ENCODE assay signal across 8 cellular contexts in genomic region chr3:186617038-186617934, GRCh38. TPM values are rescaled to one million over a fixed set of nuclear protein-coding genes. Genes with fewer than 3 reads are reported as not detected.
DNase-seq lines count a peak whose midpoint lies in the region; ATAC-seq and TF ChIP-seq lines count a peak whose summit lies in the region.

No MANE protein-coding gene starts in this region.

- peak overlapping the region; percentile 63 for H3K27ac Mint-ChIP-seq in activated naive CD8-positive, alpha-beta T cell treated with anti-CD3 and anti-CD28 coated beads for 36 hours

- no peaks in the 10 kb centered on the region for H3K9me3 ChIP-seq in SU-DHL-6 (ENCODE audit: insufficient read depth, low read length)
- H3K9me3 ChIP-seq in cardiac muscle cell (ENCODE audit: low read depth), result no peaks in the 10 kb centered on the region
- no peaks in the 10 kb centered on the region for H3K9me3 ChIP-seq in psoas muscle
- no peaks in the 10 kb centered on the region for H3K9me3 ChIP-seq in vagina

- H3K36me3 ChIP-seq in SU-DHL-6 (ENCODE audit: low read length) (no peaks in the 10 kb centered on the region), cardiac muscle cell (no peaks in the 10 kb centered on the region), psoas muscle (ENCODE audit: insufficient read depth in 1 of 2, low read depth in 1 of 2) (no peaks in the 10 kb centered on the region), vagina (no peaks in the 10 kb centered on the region)

- TF ChIP-seq POLR2A in vagina (IDR thresholded peaks at IDR 0.05), result no peak

- DNase-seq in NCI-H1105 (lab: John Stamatoyannopoulos, UW) (peak; percentile 83), cardiac muscle cell (ENCODE audit: low read depth in 1 of 2, low spot score in 1 of 2) (peak; percentile 75 to 98), psoas muscle (peak; percentile 75 to 86), vagina (ENCODE audit: extremely low spot score in 2 of 2) (no peak)
- peak; percentile 84 for DNase-seq in activated naive CD8-positive, alpha-beta T cell treated with anti-CD3 and anti-CD28 coated beads for 36 hours

- peak overlapping the region; percentile 24; the same call in 1 of the 2 replicates for H3K9ac ChIP-seq in SU-DHL-6 (ENCODE audit: low read length)

- intact Hi-C loops in psoas muscle (cut with DNase I), result loop anchor here in 1 of 2 donors (5.0 to 10.0 kb wide), 2 partner anchors 205 to 548 kb away; no protein-coding TSS in a partner anchor
- intact Hi-C loops in vagina (cut with DNase I), result no loop called here

- peaks cover 20% of the 10 kb centered on the region for H3K4me1 Mint-ChIP-seq in activated naive CD8-positive, alpha-beta T cell treated with anti-CD3 and anti-CD28 coated beads for 36 hours

- no peaks in the 10 kb centered on the region for H4K20me1 ChIP-seq in SU-DHL-6 (ENCODE audit: low read depth, low read length)

- peaks cover 26% of the 10 kb centered on the region for H3K27me3 Mint-ChIP-seq in activated naive CD8-positive, alpha-beta T cell treated with anti-CD3 and anti-CD28 coated beads for 36 hours

- H3K9me3 Mint-ChIP-seq in activated naive CD8-positive, alpha-beta T cell treated with anti-CD3 and anti-CD28 coated beads for 36 hours, result no peaks in the 10 kb centered on the region

- 9 to 11% (median 10%) methylated on average over 30 of the region's 30 CpGs for WGBS in psoas muscle, 3 donors

- H3K9me2 ChIP-seq in SU-DHL-6 (replicated peaks; ENCODE audit: insufficient read depth, low read length), result no peaks in the 10 kb centered on the region

- no peaks in the 10 kb centered on the region for H3K79me2 ChIP-seq in SU-DHL-6 (ENCODE audit: insufficient read depth, low read length)

- peak; percentile 97 for TF ChIP-seq CTCF in GM12874 (IDR thresholded peaks at IDR 0.05; ENCODE audit: insufficient read depth, low read depth, low read length)
- peak; percentile 91 for TF ChIP-seq CTCF in SU-DHL-6 (IDR thresholded peaks at IDR 0.05; ENCODE audit: insufficient read depth, low read length, poor library complexity, severe bottlenecking)
- peak; percentile 95 for TF ChIP-seq CTCF in cardiac muscle cell (IDR thresholded peaks at IDR 0.05; ENCODE audit: low read depth, low read length)
- TF ChIP-seq CTCF in psoas muscle (IDR thresholded peaks at IDR 0.05), result peak; percentile 70
- TF ChIP-seq CTCF in vagina (IDR thresholded peaks at IDR 0.05), result peak; percentile 48 to 82 (median 70)

- H3K27ac ChIP-seq in SU-DHL-6 (ENCODE audit: low read depth, low read length) (no peak overlapping the region), cardiac muscle cell (no peak overlapping the region), psoas muscle (no peak overlapping the region), vagina (no peak overlapping the region)

- H3K36me3 Mint-ChIP-seq in activated naive CD8-positive, alpha-beta T cell treated with anti-CD3 and anti-CD28 coated beads for 36 hours, result no peaks in the 10 kb centered on the region

- ATAC-seq in HG02763 (IDR thresholded peaks at IDR 0.05; ENCODE audit: unreplicated experiment) (peak; percentile 83), psoas muscle (peak; percentile 90 to 95 (median 92))

- H3F3A ChIP-seq in SU-DHL-6 (ENCODE audit: insufficient read depth), result no peaks in the 10 kb centered on the region

- H2AFZ ChIP-seq in SU-DHL-6 (ENCODE audit: low read depth, low read length, severe bottlenecking), result peak overlapping the region; percentile 59

- H3K27me3 ChIP-seq in SU-DHL-6 (ENCODE audit: low read length) (no peaks in the 10 kb centered on the region), cardiac muscle cell (peaks cover 11% of the 10 kb centered on the region), psoas muscle (ENCODE audit: insufficient read depth in 3 of 3, low read length in 2 of 3) (peaks cover 0 to 29% (median 0%) of the 10 kb centered on the region in 3 donors), vagina (no peaks in the 10 kb centered on the region)

- H3K4me3 ChIP-seq in SU-DHL-6 (ENCODE audit: insufficient read depth, low read length, poor library complexity, severe bottlenecking), result no peak overlapping the region
- no peak overlapping the region for H3K4me3 ChIP-seq in cardiac muscle cell
- H3K4me3 ChIP-seq in psoas muscle, result peak overlapping the region; percentile 12
- H3K4me3 ChIP-seq in vagina, result peak overlapping the region; percentile 5 to 12

- H3K4me1 ChIP-seq in cardiac muscle cell (ENCODE audit: low read depth) (peaks cover 3% of the 10 kb centered on the region), psoas muscle (no peaks in the 10 kb centered on the region), vagina (no peaks in the 10 kb centered on the region)

- peak overlapping the region; percentile 66 for H3K4me3 Mint-ChIP-seq in activated naive CD8-positive, alpha-beta T cell treated with anti-CD3 and anti-CD28 coated beads for 36 hours

- H3K4me2 ChIP-seq in SU-DHL-6 (ENCODE audit: low read depth, low read length, poor library complexity, severe bottlenecking), result peak overlapping the region; percentile 24

RNA-seq across cellular contexts. Expression of gene AHSG, which starts 4.4 kb away (rescaled TPM):
- not detected for total RNA-seq in activated naive CD8-positive, alpha-beta T cell treated with anti-CD3 and anti-CD28 coated beads for 36 hours
- total RNA-seq in cardiac muscle cell (not detected in 2 replicates), psoas muscle (not detected), vagina (not detected)
- polyA plus RNA-seq in cardiac muscle cell (0.59 TPM in 1 of 2 replicates, not detected in the other), psoas muscle (not detected)

RNA-seq across cellular contexts. Expression of gene FETUB, which starts 22.9 kb away (rescaled TPM):
- total RNA-seq in activated naive CD8-positive, alpha-beta T cell treated with anti-CD3 and anti-CD28 coated beads for 36 hours, result not detected
- total RNA-seq in cardiac muscle cell (not detected in 2 replicates), psoas muscle (not detected), vagina (3.7 TPM)
- polyA plus RNA-seq in cardiac muscle cell (not detected in 2 replicates), psoas muscle (not detected)

RNA-seq across cellular contexts. Expression of gene DNAJB11, which starts 46.8 kb away (rescaled TPM):
- total RNA-seq in activated naive CD8-positive, alpha-beta T cell treated with anti-CD3 and anti-CD28 coated beads for 36 hours, result 10 to 100 TPM; 51.7 to 53.9 TPM
- total RNA-seq in cardiac muscle cell (47.4 and 114 TPM in 2 replicates), psoas muscle (10 to 100 TPM; 10.3 to 24.2 (median 17.4) TPM), vagina (34.6 TPM)
- polyA plus RNA-seq in cardiac muscle cell (56.6 and 144 TPM in 2 replicates), psoas muscle (10 to 100 TPM; 35.4 to 49.2 (median 47.3) TPM)

RNA-seq across cellular contexts. Expression of gene HRG, which starts 48.5 kb away (rescaled TPM):
- not detected for total RNA-seq in activated naive CD8-positive, alpha-beta T cell treated with anti-CD3 and anti-CD28 coated beads for 36 hours
- not detected in 2 replicates for total RNA-seq in cardiac muscle cell
- polyA plus RNA-seq in cardiac muscle cell, result not detected in 2 replicates
- not detected for total RNA-seq in psoas muscle
- polyA plus RNA-seq in psoas muscle, result not detected
- 0.25 TPM for total RNA-seq in vagina

RNA-seq across cellular contexts. Expression of gene TBCCD1, which starts 50.1 kb away (rescaled TPM):
- 10 to 100 TPM; 12.7 to 15.4 TPM for total RNA-seq in activated naive CD8-positive, alpha-beta T cell treated with anti-CD3 and anti-CD28 coated beads for 36 hours
- 10.9 and 13.4 TPM in 2 replicates for total RNA-seq in cardiac muscle cell
- polyA plus RNA-seq in cardiac muscle cell, result 16.4 and 22.2 TPM in 2 replicates
- total RNA-seq in psoas muscle, result 1 to 10 TPM; 4.9 to 7.8 (median 6.4) TPM
- polyA plus RNA-seq in psoas muscle, result 10 to 100 TPM in 1 of 3 donors, 1 to 10 TPM in 2; 4.6 to 10.8 (median 7.6) TPM
- total RNA-seq in vagina, result 10.6 TPM

Comparison
In these comparisons a context has a peak if more than half of its experiments do, and no peak if none do; other contexts are left out.
1. DNase-seq: peak in NCI-H1105 (single experiment), activated naive CD8-positive, alpha-beta T cell treated with anti-CD3 and anti-CD28 coated beads for 36 hours (single experiment), cardiac muscle cell (2 of 2) and psoas muscle (2 of 2); none in vagina (0 of 2).
2. H3K4me3 ChIP-seq: peak in psoas muscle (single experiment) and vagina (2 of 2); none in SU-DHL-6 (single experiment) and cardiac muscle cell (single experiment).
3. Peak in every context shown above with its lines, with median percentiles within 50 percentile points of each other: CTCF ChIP-seq.